ENCODE assay signal across 30 cellular contexts in genomic region chr5:34017254-34017653, GRCh38. TPM values are rescaled to one million over a fixed set of nuclear protein-coding genes. Genes with fewer than 3 reads are reported as not detected.
A peak's percentile ranks its signal among the peaks of the same experiment; 100 is the strongest.
DNase-seq lines count a peak whose midpoint lies in the region; ATAC-seq, FAIRE-seq and TF ChIP-seq lines count a peak whose summit lies in the region.
"Had no signal": no experiment of that assay in that cellular context is flagged by ENCODE, and none has a peak within 500 bp of the region (broad histone marks: within the 10 kb centered on the region; RNA-seq: fewer than 3 reads in every experiment).

No MANE protein-coding gene starts in this region.

- no peaks in the 10 kb centered on the region for H3K27me3 ChIP-seq in liver (ENCODE audit: control insufficient read depth in 4 of 4, insufficient read depth in 4 of 4, low read length in 3 of 4)
- H3K27me3 ChIP-seq in HepG2 (ENCODE audit: control insufficient read depth in 1 of 2, insufficient read depth in 2 of 2, low read length in 2 of 2) = no peaks in the 10 kb centered on the region
- H3K27me3 ChIP-seq: BE2C, BLaER1 had no signal

- H3K9me3 Mint-ChIP-seq in nephron (no peaks in the 10 kb centered on the region), progenitor cell of endocrine pancreas (ENCODE audit: low read depth) (peaks cover 4% of the 10 kb centered on the region)
- H3K9me3 Mint-ChIP-seq: CD4-positive, CD25-positive, alpha-beta regulatory T cell; CD8-positive, alpha-beta memory T cell had no signal

- H3K4me2 ChIP-seq in HepG2 (ENCODE audit: low read depth, low read length) = no peak overlapping the region
- H3K4me2 ChIP-seq: BLaER1 had no signal

- WGBS in liver = 38% methylated on average over 2 of the region's 2 CpGs
- WGBS in HepG2 (ENCODE audit: low lambda C conversion rate) = 50% methylated on average over 2 of the region's 2 CpGs

- POLR2A ChIA-PET in HepG2 (lab: Yijun Ruan, JAX) = interaction anchor here (0.8 to 3.1 kb wide), 2 partner anchors 9 to 18 kb away, joined by 5 to 14 read pairs; partner anchors contain the start of gene AMACR

- FAIRE-seq in HepG2 (lab: Jason Lieb, UNC) = no peak
- FAIRE-seq: GM12878, GM12892, GM19239 had no signal

- H3K4me1 Mint-ChIP-seq in nephron (peaks cover 9% of the 10 kb centered on the region), progenitor cell of endocrine pancreas (ENCODE audit: low read depth) (peaks cover 5% of the 10 kb centered on the region)
- H3K4me1 Mint-ChIP-seq: CD14-positive monocyte had no signal

- no peak for TF ChIP-seq RAD21 in liver (IDR thresholded peaks at IDR 0.05)
- TF ChIP-seq RAD21 in HepG2 (CRISPR knock-in tag; IDR thresholded peaks at IDR 0.05) = no peak

- no peak overlapping the region for H3K9ac ChIP-seq in liver (ENCODE audit: low read depth in 1 of 2, low read length in 2 of 2)
- no peak overlapping the region for H3K9ac ChIP-seq in HepG2 (ENCODE audit: insufficient read depth, low read depth, low read length)
- H3K9ac ChIP-seq: BLaER1 had no signal

- H4K20me1 ChIP-seq in HepG2 (ENCODE audit: insufficient read depth, low read length) = no peaks in the 10 kb centered on the region
- H4K20me1 ChIP-seq: BLaER1 had no signal

- intact Hi-C loops in HepG2 (cut with micrococcal nuclease; ENCODE audit: unreplicated experiment) (no loop called here), Right ventricle myocardium inferior (cut with DNase I) (no loop called here)

- H3K4me1 ChIP-seq in liver (ENCODE audit: control insufficient read depth in 4 of 4, insufficient read depth in 4 of 4, low read length in 3 of 4) = peaks cover 0 to 28% (median 22%) of the 10 kb centered on the region in 4 donors
- H3K4me1 ChIP-seq in HepG2 (ENCODE audit: insufficient read depth, low read length) = peaks cover 10% of the 10 kb centered on the region
- H3K4me1 ChIP-seq: BE2C, BLaER1 had no signal

- ATAC-seq in HepG2 (no peak), left lobe of liver (peak; percentile 80), Right ventricle myocardium inferior (no peak)
- ATAC-seq: GM12878 had no signal

- TF ChIP-seq CTCF in liver (IDR thresholded peaks at IDR 0.05; ENCODE audit: low read depth, low read length, missing input control) (no peak), HepG2 (CRISPR knock-in tag; IDR thresholded peaks at IDR 0.05) (no peak), nephron (IDR thresholded peaks at IDR 0.05; ENCODE audit: unreplicated experiment in 3 of 3) (no peak), progenitor cell of endocrine pancreas (IDR thresholded peaks at IDR 0.05; ENCODE audit: unreplicated experiment) (no peak)

- no TSS peak for BruUV-seq in HepG2 (replicated peaks; lab: Mats Ljungman, UMichigan)

- peak overlapping the region; percentile 33 to 61 for H3K27ac ChIP-seq in liver (ENCODE audit: low read depth in 1 of 2, low read length in 2 of 2)
- no peak overlapping the region for H3K27ac ChIP-seq in HepG2 (ENCODE audit: extremely low read length, insufficient read depth, low read length)
- H3K27ac ChIP-seq: BLaER1 had no signal

- H3K4me3 Mint-ChIP-seq in nephron = no peak overlapping the region
- H3K4me3 Mint-ChIP-seq in progenitor cell of endocrine pancreas (ENCODE audit: low read depth) = no peak overlapping the region
- H3K4me3 Mint-ChIP-seq: CD14-positive monocyte; CD4-positive, alpha-beta memory T cell; CD4-positive, CD25-positive, alpha-beta regulatory T cell; CD8-positive, alpha-beta memory T cell had no signal

- DNase-seq in HepG2 (ENCODE audit: low spot score) (no peak), left lobe of liver (ENCODE audit: low spot score) (peak; percentile 68), progenitor cell of endocrine pancreas (ENCODE audit: low spot score, unreplicated experiment) (no peak), Right ventricle myocardium inferior (ENCODE audit: missing footprints) (no peak), NCI-H2081 (lab: John Stamatoyannopoulos, UW) (no peak), hypothalamus (lab: John Stamatoyannopoulos, UW) (no peak)
- DNase-seq: 8988T; ACHN; BE2C; C1 segment of cervical spinal cord; CD4-positive, alpha-beta memory T cell; CD4-positive, CD25-positive, alpha-beta regulatory T cell; CD8-positive, alpha-beta memory T cell; COR-L47; DMS 273 treated with DMSO at 0.1 percent for 48 hours; DMS153; DMS53; DMS79; DND-41; EL; GDM1 had no signal

- H3K36me3 Mint-ChIP-seq in nephron (ENCODE audit: low read depth) (peaks cover 33% of the 10 kb centered on the region), progenitor cell of endocrine pancreas (ENCODE audit: insufficient read depth) (peaks cover 16% of the 10 kb centered on the region)

- no peak overlapping the region for H2AFZ ChIP-seq in HepG2 (ENCODE audit: low read length)

- H3K9me3 ChIP-seq in liver (ENCODE audit: control insufficient read depth in 4 of 4, low read length in 3 of 4) (no peaks in the 10 kb centered on the region), HepG2 (ENCODE audit: low read length) (no peaks in the 10 kb centered on the region)
- H3K9me3 ChIP-seq: BE2C, BLaER1 had no signal

- in situ Hi-C loops in HepG2 (cut with HindIII; ENCODE audit: extremely low pct_ligation_motif_present, low pct_unique_long_range_greater_than_20kb) = no loop called here

- no peak for TF ChIP-seq EP300 in HepG2 (IDR thresholded peaks at IDR 0.05; ENCODE audit: low read depth in 2 of 2, low read length in 2 of 2)
- no peak for TF ChIP-seq EP300 in HepG2 (CRISPR knock-in tag; IDR thresholded peaks at IDR 0.05; ENCODE audit: borderline replicate concordance)

- H3K4me3 ChIP-seq in liver (ENCODE audit: low read depth in 1 of 3, low read length in 3 of 3) (no peak overlapping the region), HepG2 (replicated peaks in 1 of 3; ENCODE audit: insufficient read depth in 1 of 3, low read depth in 2 of 3, low read length in 3 of 3) (no peak overlapping the region; a peak in 1 of 6 replicates)
- H3K4me3 ChIP-seq: BLaER1, GM12878 had no signal

- CTCF ChIA-PET in HepG2 (lab: Yijun Ruan, JAX; ENCODE audit: low intra/inter-chr PET ratio, low total read pairs) = no interaction called here

- H3K36me3 ChIP-seq in liver (ENCODE audit: control insufficient read depth in 4 of 4, insufficient read depth in 3 of 4, low read depth in 1 of 4, low read length in 3 of 4) (peaks cover 0 to 3% (median 0%) of the 10 kb centered on the region in 4 donors), HepG2 (replicated peaks in 1 of 2; ENCODE audit: control insufficient read depth in 1 of 2, insufficient read depth in 2 of 2, low read length in 2 of 2) (no peaks in the 10 kb centered on the region; a peak in 1 of 5 replicates)
- H3K36me3 ChIP-seq: BE2C had no signal

- TF ChIP-seq POLR2A in HepG2 (IDR thresholded peaks at IDR 0.05; ENCODE audit: insufficient read depth in 1 of 2, low read depth in 2 of 2, low read length in 2 of 2) = no peak

- H3K27me3 Mint-ChIP-seq in nephron (ENCODE audit: low read depth) = no peaks in the 10 kb centered on the region
- H3K27me3 Mint-ChIP-seq in progenitor cell of endocrine pancreas = no peaks in the 10 kb centered on the region
- H3K27me3 Mint-ChIP-seq: CD4-positive, alpha-beta memory T cell; CD4-positive, CD25-positive, alpha-beta regulatory T cell; CD8-positive, alpha-beta memory T cell had no signal

- no peaks in the 10 kb centered on the region for H3K79me2 ChIP-seq in HepG2 (ENCODE audit: insufficient read depth, low read length)

- H3K27ac Mint-ChIP-seq in nephron = peak overlapping the region; percentile 2 to 34 (median 14)
- peak overlapping the region; percentile 48 for H3K27ac Mint-ChIP-seq in progenitor cell of endocrine pancreas
- H3K27ac Mint-ChIP-seq: CD14-positive monocyte; CD4-positive, alpha-beta memory T cell; CD4-positive, CD25-positive, alpha-beta regulatory T cell had no signal

RNA-seq across cellular contexts. Expression of gene AMACR, which starts 9.4 kb away (rescaled TPM):
- 10 to 100 TPM; 15.6 to 48.5 TPM for total RNA-seq in liver
- polyA plus RNA-seq in liver = 10 to 100 TPM; 27.5 to 35.8 TPM
- 19.7 and 27.7 TPM in 2 replicates for total RNA-seq in HepG2 (2016; rRNA removed; fragmentation: Illumina TruSeq; extraction: Trizol)
- 1.8 and 2.6 TPM in 2 replicates for total RNA-seq in HepG2 (2016; cell fraction: cytosol; rRNA removed; fragmentation: Illumina TruSeq; extraction: Trizol; ENCODE audit: low read depth)
- total RNA-seq in HepG2 (2016; cell fraction: insoluble cytoplasmic fraction; rRNA removed; fragmentation: Illumina TruSeq; extraction: Trizol) = 20.6 and 25.9 TPM in 2 replicates
- 4.3 and 5.1 TPM in 2 replicates for total RNA-seq in HepG2 (2016; cell fraction: membrane; rRNA removed; fragmentation: Illumina TruSeq; extraction: Trizol)
- 11.1 and 14.0 TPM in 2 replicates for total RNA-seq in HepG2 (2016; cell fraction: nucleus; rRNA removed; fragmentation: Illumina TruSeq; extraction: Trizol)
- polyA plus RNA-seq in HepG2 (2011; rRNA removed) = 8.9 and 12.8 TPM in 2 replicates
- polyA plus RNA-seq in HepG2 (2011; cell fraction: cytosol; rRNA removed) = 10.2 and 15.5 TPM in 2 replicates
- polyA plus RNA-seq in HepG2 (2011; cell fraction: nucleus; rRNA removed) = 8.4 and 8.6 TPM in 2 replicates
- polyA plus RNA-seq in HepG2 (2012) = 18.2 and 29.1 TPM in 2 replicates
- polyA plus RNA-seq in HepG2 (2016; cell fraction: cytosol; fragmentation: Illumina TruSeq; extraction: Trizol; ENCODE audit: low read depth) = 1.9 and 2.0 TPM in 2 replicates
- 26.5 and 27.8 TPM in 2 replicates for polyA plus RNA-seq in HepG2 (2016; cell fraction: insoluble cytoplasmic fraction; fragmentation: Illumina TruSeq; extraction: Trizol; ENCODE audit: low read depth)
- polyA plus RNA-seq in HepG2 (2016; cell fraction: membrane; fragmentation: Illumina TruSeq; extraction: Trizol; ENCODE audit: low read depth) = 3.6 and 3.9 TPM in 2 replicates
- polyA plus RNA-seq in HepG2 (2016; cell fraction: nucleus; fragmentation: Illumina TruSeq; extraction: Trizol; ENCODE audit: insufficient read depth, low read depth) = 12.7 and 13.2 TPM in 2 replicates
- polyA minus RNA-seq in HepG2 (2011; rRNA and poly(A)+ RNA removed; ENCODE audit: low replicate concordance) = 5.4 and 8.6 TPM in 2 replicates
- 10.2 and 11.8 TPM in 2 replicates for polyA minus RNA-seq in HepG2 (2011; cell fraction: cytosol; rRNA and poly(A)+ RNA removed)
- 12.7 and 13.4 TPM in 2 replicates for polyA minus RNA-seq in HepG2 (2011; cell fraction: nucleus; rRNA and poly(A)+ RNA removed)
- 58.0 TPM for total RNA-seq in left lobe of liver
- total RNA-seq in progenitor cell of endocrine pancreas = 22.0 and 22.1 TPM in 2 replicates
- total RNA-seq in Right ventricle myocardium inferior = 6.1 TPM

RNA-seq across cellular contexts. Expression of gene C1QTNF3, which starts 25.8 kb away (rescaled TPM):
- total RNA-seq in liver = 1 to 10 TPM; 3.1 to 6.2 TPM
- 1 to 10 TPM in 1 of 2 donors, under 1 TPM in 1; 0.81 to 1.8 TPM for polyA plus RNA-seq in liver
- total RNA-seq in HepG2 (2016; rRNA removed; fragmentation: Illumina TruSeq; extraction: Trizol) = 1.8 and 3.3 TPM in 2 replicates
- 0.61 and 0.79 TPM in 2 replicates for total RNA-seq in HepG2 (2016; cell fraction: cytosol; rRNA removed; fragmentation: Illumina TruSeq; extraction: Trizol; ENCODE audit: low read depth)
- 1.5 and 3.2 TPM in 2 replicates for total RNA-seq in HepG2 (2016; cell fraction: insoluble cytoplasmic fraction; rRNA removed; fragmentation: Illumina TruSeq; extraction: Trizol)
- total RNA-seq in HepG2 (2016; cell fraction: membrane; rRNA removed; fragmentation: Illumina TruSeq; extraction: Trizol) = 1.5 and 1.9 TPM in 2 replicates
- 8.0 and 8.4 TPM in 2 replicates for total RNA-seq in HepG2 (2016; cell fraction: nucleus; rRNA removed; fragmentation: Illumina TruSeq; extraction: Trizol)
- 9.1 and 10.8 TPM in 2 replicates for polyA plus RNA-seq in HepG2 (2011; rRNA removed)
- 1.9 and 3.1 TPM in 2 replicates for polyA plus RNA-seq in HepG2 (2011; cell fraction: cytosol; rRNA removed)
- polyA plus RNA-seq in HepG2 (2011; cell fraction: nucleus; rRNA removed) = 21.6 and 21.8 TPM in 2 replicates
- 4.9 and 5.2 TPM in 2 replicates for polyA plus RNA-seq in HepG2 (2012)
- polyA plus RNA-seq in HepG2 (2016; cell fraction: cytosol; fragmentation: Illumina TruSeq; extraction: Trizol; ENCODE audit: low read depth) = 0.72 and 0.79 TPM in 2 replicates
- polyA plus RNA-seq in HepG2 (2016; cell fraction: insoluble cytoplasmic fraction; fragmentation: Illumina TruSeq; extraction: Trizol; ENCODE audit: low read depth) = 2.0 and 3.0 TPM in 2 replicates
- polyA plus RNA-seq in HepG2 (2016; cell fraction: membrane; fragmentation: Illumina TruSeq; extraction: Trizol; ENCODE audit: low read depth) = 1.2 and 1.8 TPM in 2 replicates
- 23.2 and 24.2 TPM in 2 replicates for polyA plus RNA-seq in HepG2 (2016; cell fraction: nucleus; fragmentation: Illumina TruSeq; extraction: Trizol; ENCODE audit: insufficient read depth, low read depth)
- 2.5 and 3.3 TPM in 2 replicates for polyA minus RNA-seq in HepG2 (2011; rRNA and poly(A)+ RNA removed; ENCODE audit: low replicate concordance)
- polyA minus RNA-seq in HepG2 (2011; cell fraction: cytosol; rRNA and poly(A)+ RNA removed) = 0.59 TPM in 1 of 2 replicates, not detected in the other
- 29.5 and 30.0 TPM in 2 replicates for polyA minus RNA-seq in HepG2 (2011; cell fraction: nucleus; rRNA and poly(A)+ RNA removed)
- total RNA-seq in left lobe of liver = 1.9 TPM
- total RNA-seq in progenitor cell of endocrine pancreas = 9.6 and 11.0 TPM in 2 replicates
- total RNA-seq in Right ventricle myocardium inferior = 0.60 TPM
- polyA plus RNA-seq: CD14-positive monocyte had no signal

RNA-seq across cellular contexts. Expression of gene SLC45A2, which starts 32.8 kb away (rescaled TPM):
- total RNA-seq in liver = 1 to 10 TPM in 1 of 2 donors, not detected in 1; 1.3 TPM
- polyA plus RNA-seq in liver = under 1 TPM in 1 of 2 donors, not detected in 1; 0.01 TPM
- total RNA-seq in HepG2 (2016; rRNA removed; fragmentation: Illumina TruSeq; extraction: Trizol) = 0.22 TPM in 1 of 2 replicates, not detected in the other
- not detected in 2 replicates for total RNA-seq in HepG2 (2016; cell fraction: cytosol; rRNA removed; fragmentation: Illumina TruSeq; extraction: Trizol; ENCODE audit: low read depth)
- 0.17 TPM in 1 of 2 replicates, not detected in the other for total RNA-seq in HepG2 (2016; cell fraction: insoluble cytoplasmic fraction; rRNA removed; fragmentation: Illumina TruSeq; extraction: Trizol)
- not detected in 2 replicates for total RNA-seq in HepG2 (2016; cell fraction: membrane; rRNA removed; fragmentation: Illumina TruSeq; extraction: Trizol)
- 0.34 TPM in 1 of 2 replicates, not detected in the other for total RNA-seq in HepG2 (2016; cell fraction: nucleus; rRNA removed; fragmentation: Illumina TruSeq; extraction: Trizol)
- 0.13 and 0.24 TPM in 2 replicates for polyA plus RNA-seq in HepG2 (2011; rRNA removed)
- polyA plus RNA-seq in HepG2 (2011; cell fraction: cytosol; rRNA removed) = 0.13 TPM in 1 of 2 replicates, not detected in the other
- polyA plus RNA-seq in HepG2 (2011; cell fraction: nucleus; rRNA removed) = 0.79 and 0.92 TPM in 2 replicates
- polyA plus RNA-seq in HepG2 (2012) = 0.13 and 0.15 TPM in 2 replicates
- not detected in 2 replicates for polyA plus RNA-seq in HepG2 (2016; cell fraction: cytosol; fragmentation: Illumina TruSeq; extraction: Trizol; ENCODE audit: low read depth)
- not detected in 2 replicates for polyA plus RNA-seq in HepG2 (2016; cell fraction: insoluble cytoplasmic fraction; fragmentation: Illumina TruSeq; extraction: Trizol; ENCODE audit: low read depth)
- not detected in 2 replicates for polyA plus RNA-seq in HepG2 (2016; cell fraction: membrane; fragmentation: Illumina TruSeq; extraction: Trizol; ENCODE audit: low read depth)
- not detected in 2 replicates for polyA plus RNA-seq in HepG2 (2016; cell fraction: nucleus; fragmentation: Illumina TruSeq; extraction: Trizol; ENCODE audit: insufficient read depth, low read depth)
- 0.66 and 0.80 TPM in 2 replicates for polyA minus RNA-seq in HepG2 (2011; rRNA and poly(A)+ RNA removed; ENCODE audit: low replicate concordance)
- polyA minus RNA-seq in HepG2 (2011; cell fraction: cytosol; rRNA and poly(A)+ RNA removed) = not detected in 2 replicates
- polyA minus RNA-seq in HepG2 (2011; cell fraction: nucleus; rRNA and poly(A)+ RNA removed) = 2.9 and 4.2 TPM in 2 replicates
- 0.48 TPM for total RNA-seq in left lobe of liver
- total RNA-seq in progenitor cell of endocrine pancreas = 2.4 and 4.2 TPM in 2 replicates
- total RNA-seq in Right ventricle myocardium inferior = not detected
- total RNA-seq: CD4-positive, alpha-beta memory T cell; CD4-positive, CD25-positive, alpha-beta regulatory T cell; CD8-positive, alpha-beta memory T cell; Daoy had no signal
- polyA plus RNA-seq: AG04450; CD14-positive monocyte; CD4-positive, alpha-beta memory T cell; CD4-positive, CD25-positive, alpha-beta regulatory T cell; CD8-positive, alpha-beta memory T cell had no signal
